In genomic region chr15:85831415-85832113, GRCh38 we compare ENCODE assay signal across 9 cellular contexts. TPM values are rescaled to one million over a fixed set of nuclear protein-coding genes. Genes with fewer than 3 reads are reported as not detected.
A peak's percentile ranks its signal among the peaks of the same experiment; 100 is the strongest.
DNase-seq lines count a peak whose midpoint lies in the region; ATAC-seq and TF ChIP-seq lines count a peak whose summit lies in the region.
"Had no signal": no experiment of that assay in that cellular context is flagged by ENCODE, and none has a peak within 500 bp of the region (broad histone marks: within the 10 kb centered on the region; RNA-seq: fewer than 3 reads in every experiment).

No MANE protein-coding gene starts in this region.

- H3K36me3 ChIP-seq in MM.1S (replicated peaks; ENCODE audit: insufficient read depth, low read length) (no peaks in the 10 kb centered on the region), upper lobe of right lung (no peaks in the 10 kb centered on the region)

- TF ChIP-seq CTCF in MM.1S (IDR thresholded peaks at IDR 0.05; ENCODE audit: low read length) (peak; percentile 40), upper lobe of right lung (IDR thresholded peaks at IDR 0.05) (peak; percentile 63)

- peak; percentile 67 for DNase-seq in EH (ENCODE audit: low read depth)
- DNase-seq in MM.1S, result no peak
- peak; percentile 46 for DNase-seq in activated CD4-positive, alpha-beta T cell treated with anti-CD3 and anti-CD28 coated beads for 48 hours
- DNase-seq in myocyte (ENCODE audit: low read depth), result peak; percentile 60
- DNase-seq in upper lobe of right lung, result no peak
- no peak for DNase-seq in 8988T
- DNase-seq in NCI-H510A treated with DMSO at 0.1 percent for 48 hours (lab: John Stamatoyannopoulos, UW), result no peak
- DNase-seq: natural killer cell had no signal

- intact Hi-C loops in upper lobe of right lung (cut with DNase I), result loop anchor here (10.0 kb wide), 1 partner anchor 97 kb away; no protein-coding TSS in a partner anchor

- H3K4me3 ChIP-seq in MM.1S (ENCODE audit: low read length) (no peak overlapping the region), upper lobe of right lung (no peak overlapping the region)

- H3K9ac ChIP-seq in MM.1S (ENCODE audit: low read length), result no peak overlapping the region

- H3K27ac ChIP-seq in MM.1S (ENCODE audit: low read length) (no peak overlapping the region), upper lobe of right lung (no peak overlapping the region)

- H3K27me3 ChIP-seq in MM.1S (replicated peaks; ENCODE audit: insufficient read depth, low read length), result no peaks in the 10 kb centered on the region
- no peaks in the 10 kb centered on the region for H3K27me3 ChIP-seq in upper lobe of right lung

- no peaks in the 10 kb centered on the region for H3K79me2 ChIP-seq in MM.1S (ENCODE audit: low read length)

- no peaks in the 10 kb centered on the region for H3F3A ChIP-seq in MM.1S (ENCODE audit: insufficient read depth, low read length)

- H3K4me1 ChIP-seq in MM.1S (ENCODE audit: low read length) (no peaks in the 10 kb centered on the region), upper lobe of right lung (no peaks in the 10 kb centered on the region)

- no peaks in the 10 kb centered on the region for H4K20me1 ChIP-seq in MM.1S (ENCODE audit: insufficient read depth, low read length)

- no peak overlapping the region for H3K4me2 ChIP-seq in MM.1S (ENCODE audit: low read depth, low read length)

- no peaks in the 10 kb centered on the region for H3K9me2 ChIP-seq in MM.1S (replicated peaks; ENCODE audit: insufficient read depth, low read length)

- no peak overlapping the region for H2AFZ ChIP-seq in MM.1S (ENCODE audit: low read length)

- H3K9me3 ChIP-seq in MM.1S (replicated peaks; ENCODE audit: insufficient read depth, low read length) (no peaks in the 10 kb centered on the region), upper lobe of right lung (no peaks in the 10 kb centered on the region)

- ATAC-seq in esophagus mucosa (peak; percentile 61), upper lobe of right lung (peak; percentile 83)

RNA-seq across cellular contexts. Expression of gene KLHL25, which starts 36.8 kb away (rescaled TPM):
- total RNA-seq in esophagus mucosa (4.8 TPM), myocyte (4.5 and 6.6 TPM in 2 replicates), upper lobe of right lung (4.7 TPM)
- polyA plus RNA-seq in myocyte (2012), result 3.7 TPM

Comparison
In these comparisons a context has a peak if more than half of its experiments do, and no peak if none do; other contexts are left out.
1. DNase-seq: peak in EH (single experiment), activated CD4-positive, alpha-beta T cell treated with anti-CD3 and anti-CD28 coated beads for 48 hours (single experiment) and myocyte (single experiment); none in MM.1S (single experiment), upper lobe of right lung (single experiment), 8988T (single experiment) and NCI-H510A treated with DMSO at 0.1 percent for 48 hours (single experiment).